19 cellular contexts compared by ENCODE assay signal in the genomic region with DNA sequence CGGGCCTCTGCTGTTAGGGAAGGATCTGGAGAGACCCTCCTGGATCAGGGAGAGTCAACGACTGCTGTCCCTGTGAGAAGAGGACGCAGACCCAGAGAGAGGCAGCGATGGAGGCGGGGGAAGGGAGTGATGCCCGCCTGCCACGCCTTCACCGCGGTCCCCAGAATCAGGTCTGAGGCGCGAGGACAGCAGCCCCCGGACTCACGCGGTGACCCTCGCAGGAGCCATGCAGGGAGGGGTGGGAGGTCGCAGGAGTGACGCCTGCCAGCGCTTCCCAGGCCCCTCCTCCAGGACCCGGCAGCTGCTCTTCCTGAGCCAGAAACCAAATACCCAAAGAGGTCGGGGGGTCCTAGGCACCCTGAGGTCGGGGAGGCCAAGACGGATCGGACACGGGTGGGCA. TPM values are rescaled to one million over a fixed set of nuclear protein-coding genes. Genes with fewer than 3 reads are reported as not detected.
"Had no signal": no experiment of that assay in that cellular context is flagged by ENCODE, and none has a peak within 500 bp of the region (broad histone marks: within the 10 kb centered on the region; RNA-seq: fewer than 3 reads in every experiment).

No MANE protein-coding gene starts in this region.

- H3K9me3 Mint-ChIP-seq: activated CD8-positive, alpha-beta T cell treated with anti-CD3 and anti-CD28 coated beads for 36 hours; activated naive CD4-positive, alpha-beta T cell treated with anti-CD3 and anti-CD28 coated beads, Interleukin-2, amount 50 U/mL, for 72 hours; naive B cell; stimulated activated naive CD8-positive, alpha-beta T cell treated with anti-CD3 and anti-CD28 coated beads, Interleukin-15, amount 100 ng/mL, for 72 hours; type B pancreatic cell had no signal

- H3K27me3 ChIP-seq: body of pancreas, colonic mucosa, esophagus muscularis mucosa, hepatocyte, pancreas had no signal

- H3K27ac ChIP-seq: body of pancreas, colonic mucosa, esophagus muscularis mucosa, hepatocyte, left ventricle myocardium inferior, pancreas had no signal

- H3K27ac Mint-ChIP-seq: type B pancreatic cell had no signal

- ATAC-seq: activated CD8-positive, alpha-beta T cell treated with anti-CD3 and anti-CD28 coated beads for 36 hours; activated naive CD4-positive, alpha-beta T cell treated with anti-CD3 and anti-CD28 coated beads, Interleukin-2, amount 50 U/mL, for 72 hours; body of pancreas; pancreas; sciatic nerve; stimulated activated naive CD8-positive, alpha-beta T cell treated with anti-CD3 and anti-CD28 coated beads, Interleukin-15, amount 100 ng/mL, for 72 hours had no signal

- H3K4me3 Mint-ChIP-seq: activated CD8-positive, alpha-beta T cell treated with anti-CD3 and anti-CD28 coated beads for 36 hours; stimulated activated naive CD8-positive, alpha-beta T cell treated with anti-CD3 and anti-CD28 coated beads, Interleukin-15, amount 100 ng/mL, for 72 hours; type B pancreatic cell had no signal

- H3K4me1 ChIP-seq: body of pancreas, pancreas had no signal

- H3K4me3 ChIP-seq: body of pancreas, colonic mucosa, esophagus muscularis mucosa, hepatocyte, left ventricle myocardium inferior, pancreas had no signal

- FAIRE-seq: keratinocyte, pancreas had no signal

- DNase-seq: activated CD8-positive, alpha-beta memory T cell treated with anti-CD3 and anti-CD28 coated beads, Interleukin-2, amount 50 U/mL, for 4 hours; activated CD8-positive, alpha-beta T cell treated with anti-CD3 and anti-CD28 coated beads for 36 hours; activated effector memory CD4-positive, alpha-beta T cell treated with Interleukin-2 at 50 U/mL for 16 hours; amygdala; body of pancreas; central memory CD4-positive, alpha-beta T cell; colonic mucosa; left ventricle myocardium inferior; naive B cell; pancreas; stimulated activated naive CD8-positive, alpha-beta T cell treated with anti-CD3 and anti-CD28 coated beads, Interleukin-15, amount 100 ng/mL, for 72 hours; T-helper 9 cell had no signal

- H3K9me3 ChIP-seq: body of pancreas, colonic mucosa, esophagus muscularis mucosa, left ventricle myocardium inferior, pancreas had no signal

- H3K27me3 Mint-ChIP-seq: activated CD8-positive, alpha-beta T cell treated with anti-CD3 and anti-CD28 coated beads for 36 hours; naive B cell; stimulated activated naive CD8-positive, alpha-beta T cell treated with anti-CD3 and anti-CD28 coated beads, Interleukin-15, amount 100 ng/mL, for 72 hours; type B pancreatic cell had no signal

- H3K4me2 ChIP-seq: hepatocyte had no signal

- H2AFZ ChIP-seq: hepatocyte had no signal

RNA-seq across cellular contexts. Expression of a gene that starts 6.2 kb away (rescaled TPM):
- total RNA-seq: hepatocyte, temporal lobe had no signal
- polyA plus RNA-seq: hepatocyte, keratinocyte had no signal

RNA-seq across cellular contexts. Expression of a gene that starts 13.8 kb away (rescaled TPM):
- total RNA-seq: body of pancreas, hepatocyte, left ventricle myocardium inferior, temporal lobe had no signal

RNA-seq across cellular contexts. Expression of a gene that starts 26.3 kb away (rescaled TPM):
- total RNA-seq: body of pancreas had no signal
